In genomic region chr4:73676881-73677323, GRCh38 we compare ENCODE assay signal across 9 cellular contexts. TPM values are rescaled to one million over a fixed set of nuclear protein-coding genes. Genes with fewer than 3 reads are reported as not detected.
A peak's percentile ranks its signal among the peaks of the same experiment; 100 is the strongest.
DNase-seq lines count a peak whose midpoint lies in the region; ATAC-seq and TF ChIP-seq lines count a peak whose summit lies in the region.
"Had no signal": no experiment of that assay in that cellular context is flagged by ENCODE, and none has a peak within 500 bp of the region (broad histone marks: within the 10 kb centered on the region; RNA-seq: fewer than 3 reads in every experiment).

No MANE protein-coding gene starts in this region.

- intact Hi-C loops in Panc1 (cut with micrococcal nuclease; ENCODE audit: unreplicated experiment) (no loop called here), right lobe of liver (cut with DNase I) (no loop called here)
- intact Hi-C loops in CD8-positive, alpha-beta T cell (cut with DNase I, micrococcal nuclease) = no loop called here

- H3K27ac Mint-ChIP-seq in CD8-positive, alpha-beta T cell = no peak overlapping the region
- H3K27ac Mint-ChIP-seq: activated B cell treated with CpG ODN at 0.5 μM for 24 hours had no signal

- TF ChIP-seq POLR2A in right lobe of liver (IDR thresholded peaks at IDR 0.05) (no peak), upper lobe of left lung (IDR thresholded peaks at IDR 0.05) (no peak)

- H3K4me3 Mint-ChIP-seq in CD8-positive, alpha-beta T cell = no peak overlapping the region
- H3K4me3 Mint-ChIP-seq: activated B cell treated with CpG ODN at 0.5 μM for 24 hours had no signal

- H3K27me3 ChIP-seq in Panc1 (ENCODE audit: control insufficient read depth, insufficient read depth, low read length) (no peaks in the 10 kb centered on the region), right lobe of liver (no peaks in the 10 kb centered on the region), upper lobe of left lung (no peaks in the 10 kb centered on the region), WERI-Rb-1 (ENCODE audit: insufficient read depth, low read depth, severe bottlenecking) (no peaks in the 10 kb centered on the region)
- H3K27me3 ChIP-seq in CD8-positive, alpha-beta T cell (ENCODE audit: insufficient read depth, low read length) = no peaks in the 10 kb centered on the region

- no peaks in the 10 kb centered on the region for H3K27me3 Mint-ChIP-seq in CD8-positive, alpha-beta T cell (ENCODE audit: low read depth)

- H3K4me3 ChIP-seq in Panc1 (ENCODE audit: low read depth in 2 of 2, low read length in 2 of 2) (no peak overlapping the region), right lobe of liver (no peak overlapping the region), upper lobe of left lung (no peak overlapping the region), WERI-Rb-1 (ENCODE audit: low read depth, low read length) (no peak overlapping the region)
- H3K4me3 ChIP-seq in CD8-positive, alpha-beta T cell (ENCODE audit: low read depth, low read length) = no peak overlapping the region

- H3K36me3 ChIP-seq in Panc1 (ENCODE audit: control insufficient read depth, insufficient read depth, low read length) (no peaks in the 10 kb centered on the region), right lobe of liver (no peaks in the 10 kb centered on the region), upper lobe of left lung (no peaks in the 10 kb centered on the region), WERI-Rb-1 (no peaks in the 10 kb centered on the region)
- H3K36me3 ChIP-seq in CD8-positive, alpha-beta T cell (ENCODE audit: insufficient read depth, low read length) = no peaks in the 10 kb centered on the region

- CTCF ChIA-PET in Panc1 (lab: Charles Lee) = no interaction called here
- CTCF ChIA-PET in CD8-positive, alpha-beta T cell (lab: Charles Lee) = no interaction called here

- no peaks in the 10 kb centered on the region for H3K36me3 Mint-ChIP-seq in CD8-positive, alpha-beta T cell

- H3K4me1 Mint-ChIP-seq in CD8-positive, alpha-beta T cell (ENCODE audit: low read depth) = no peaks in the 10 kb centered on the region

- H3K9me3 ChIP-seq in Panc1 (ENCODE audit: control insufficient read depth, insufficient read depth, low read depth, low read length) = no peaks in the 10 kb centered on the region
- no peaks in the 10 kb centered on the region for H3K9me3 ChIP-seq in right lobe of liver
- no peaks in the 10 kb centered on the region for H3K9me3 ChIP-seq in upper lobe of left lung
- H3K9me3 ChIP-seq in CD8-positive, alpha-beta T cell (ENCODE audit: low read length) = no peaks in the 10 kb centered on the region
- no peaks in the 10 kb centered on the region for H3K9me3 ChIP-seq in WERI-Rb-1 (ENCODE audit: severe bottlenecking)

- TF ChIP-seq CTCF in Panc1 (IDR thresholded peaks at IDR 0.05) (no peak), right lobe of liver (IDR thresholded peaks at IDR 0.05) (no peak), upper lobe of left lung (IDR thresholded peaks at IDR 0.05) (no peak), WERI-Rb-1 (IDR thresholded peaks at IDR 0.05; ENCODE audit: low read depth, low read length) (no peak)
- no peak for TF ChIP-seq CTCF in CD8-positive, alpha-beta T cell (IDR thresholded peaks at IDR 0.05)

- DNase-seq in Panc1 (ENCODE audit: low read depth, low spot score) = no peak
- no peak for DNase-seq in right lobe of liver
- DNase-seq in upper lobe of left lung = no peak
- DNase-seq in CD8-positive, alpha-beta T cell = no peak
- no peak for DNase-seq in WERI-Rb-1
- DNase-seq in GM19240 (ENCODE audit: insufficient read length, low spot score) = no peak
- DNase-seq: activated B cell treated with CpG ODN at 0.5 μM for 24 hours had no signal

- no peak for TF ChIP-seq EP300 in upper lobe of left lung (IDR thresholded peaks at IDR 0.05)

- H3K9me3 Mint-ChIP-seq in CD8-positive, alpha-beta T cell = no peaks in the 10 kb centered on the region
- H3K9me3 Mint-ChIP-seq: activated B cell treated with CpG ODN at 0.5 μM for 24 hours had no signal

- WGBS in right lobe of liver (ENCODE audit: insufficient coverage, low coverage, low lambda C conversion rate, missing lambda C conversion rate) = 38% methylated on average over 5 of the region's 5 CpGs
- 64% methylated on average over 5 of the region's 5 CpGs for WGBS in upper lobe of left lung, 2 donors

- in situ Hi-C loops in Panc1 (cut with HindIII; ENCODE audit: low pct_unique_long_range_greater_than_20kb, low sequenced_read_pairs) = no loop called here

- H3K4me1 ChIP-seq in Panc1 (ENCODE audit: control insufficient read depth, insufficient read depth, low read length) (peaks cover 8% of the 10 kb centered on the region), right lobe of liver (peaks cover 0 to 6% (median 0%) of the 10 kb centered on the region in 4 donors), upper lobe of left lung (no peaks in the 10 kb centered on the region)
- no peaks in the 10 kb centered on the region for H3K4me1 ChIP-seq in CD8-positive, alpha-beta T cell (ENCODE audit: insufficient read depth, low read length)

- POLR2A ChIA-PET in Panc1 (lab: Charles Lee) = no interaction called here
- POLR2A ChIA-PET in CD8-positive, alpha-beta T cell (lab: Charles Lee) = no interaction called here

- BruUV-seq in Panc1 (replicated peaks; lab: Mats Ljungman, UMichigan) = no TSS peak

- H3K27ac ChIP-seq in Panc1 (ENCODE audit: low read length) (peak overlapping the region; percentile 71; the same call in 1 of the 2 replicates), right lobe of liver (no peak overlapping the region), upper lobe of left lung (no peak overlapping the region), WERI-Rb-1 (no peak overlapping the region)
- H3K27ac ChIP-seq in CD8-positive, alpha-beta T cell (ENCODE audit: low read depth, low read length) = no peak overlapping the region

- ATAC-seq in GM19043 (IDR thresholded peaks at IDR 0.05; ENCODE audit: low read depth, unreplicated experiment) = peak; percentile 94
- ATAC-seq in HG03135 (IDR thresholded peaks at IDR 0.05; ENCODE audit: unreplicated experiment) = peak; percentile 81
- peak; percentile 80 for ATAC-seq in Panc1
- peak; percentile 75 to 89 (median 82) for ATAC-seq in right lobe of liver
- ATAC-seq in upper lobe of left lung (ENCODE audit: low FRiP score in 2 of 2) = no peak
- no peak for ATAC-seq in CD8-positive, alpha-beta T cell

RNA-seq across cellular contexts. Expression of gene RASSF6, which starts 56.7 kb away (rescaled TPM):
- total RNA-seq in Panc1 (2021; ENCODE audit: unreplicated experiment) (0.15 TPM), right lobe of liver (1 to 10 TPM in 3 of 6 experiments, under 1 TPM in 3; 0.22 to 2.2 (median 0.91) TPM), upper lobe of left lung (1 to 10 TPM; 1.1 to 8.3 (median 1.7) TPM)
- 0.05 TPM for polyA plus RNA-seq in Panc1 (2012; ENCODE audit: insufficient read length)
- not detected for total RNA-seq in CD8-positive, alpha-beta T cell

Comparison
In these comparisons a context has a peak if more than half of its experiments do, and no peak if none do; other contexts are left out.
1. ATAC-seq: peak in GM19043 (single experiment), HG03135 (single experiment), Panc1 (single experiment) and right lobe of liver (4 of 4); none in upper lobe of left lung (0 of 2) and CD8-positive, alpha-beta T cell (single experiment).